ENCODE assay signal across 14 cellular contexts in the genomic region with DNA sequence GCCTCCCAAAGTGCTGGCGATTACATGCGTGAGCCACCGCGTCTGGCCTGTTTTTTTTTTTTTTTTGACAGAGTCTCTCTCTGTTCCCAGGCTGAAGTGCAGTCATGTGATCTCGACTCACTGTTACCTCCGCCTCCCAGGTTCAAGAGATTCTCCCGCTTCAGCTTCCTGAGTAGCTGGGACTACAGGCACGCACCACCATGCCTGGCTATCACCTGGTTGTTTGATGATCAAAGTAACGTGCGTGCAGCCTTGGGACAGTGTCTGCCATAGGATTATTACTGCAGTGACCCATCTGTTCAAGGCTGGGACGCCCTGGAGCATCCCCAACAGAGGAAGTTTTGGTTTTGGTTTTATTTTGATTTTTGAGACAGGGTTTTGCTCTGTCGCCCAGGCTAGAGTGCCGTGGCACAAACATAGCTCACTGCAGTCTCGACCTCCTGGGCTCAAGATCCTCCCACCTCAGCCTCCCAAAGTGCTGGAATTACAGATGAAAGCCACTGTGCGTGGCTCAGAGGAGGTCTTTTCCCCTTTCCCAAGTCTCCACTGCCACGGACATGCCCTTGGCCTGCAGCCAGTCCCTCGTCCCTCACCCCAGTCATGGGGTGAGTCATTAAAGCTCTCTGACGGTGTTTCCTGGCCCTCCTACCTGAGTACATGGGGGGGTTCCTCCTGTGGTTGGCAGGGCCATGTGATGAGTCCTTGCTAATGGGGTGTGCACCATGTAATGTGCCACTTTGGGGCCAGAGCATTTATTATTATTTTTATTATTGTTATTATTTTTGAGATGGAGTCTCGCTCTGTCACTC.
DNase-seq lines count a peak whose midpoint lies in the region; ATAC-seq and TF ChIP-seq lines count a peak whose summit lies in the region.
"Had no signal": no experiment of that assay in that cellular context is flagged by ENCODE, and none has a peak within 500 bp of the region (broad histone marks: within the 10 kb centered on the region; RNA-seq: fewer than 3 reads in every experiment).

No MANE protein-coding gene starts in this region.

- peak; percentile 47 for DNase-seq in Calu3
- peak; percentile 40 for DNase-seq in activated CD4-positive, alpha-beta memory T cell treated with anti-CD3 and anti-CD28 coated beads, Interleukin-2, amount 10 ng/mL, durations not matched to agents 7 days and 5 days
- no peak for DNase-seq in immature natural killer cell
- no peak for DNase-seq in NCI-H1048 (lab: John Stamatoyannopoulos, UW)
- no peak for DNase-seq in NCI-H2107 treated with DMSO at 0.1 percent for 48 hours (lab: John Stamatoyannopoulos, UW; ENCODE audit: unreplicated experiment)
- no peak for DNase-seq in NCI-H1092 treated with DMSO at 0.1 percent for 48 hours (lab: John Stamatoyannopoulos, UW)
- DNase-seq: DMS153, left colon, NCI-H1092, SHP77, stomach had no signal

- no TSS peak for BruUV-seq in Calu3 (replicated peaks; lab: Mats Ljungman, UMichigan)

- H3K4me1 ChIP-seq in KMS-11 (ENCODE audit: low read depth, poor library complexity, severe bottlenecking) = no peaks in the 10 kb centered on the region
- H3K4me1 ChIP-seq: stomach had no signal

- H3K9me3 Mint-ChIP-seq in Calu3 (ENCODE audit: low read depth, unreplicated experiment) = no peaks in the 10 kb centered on the region
- H3K9me3 Mint-ChIP-seq in activated CD4-positive, alpha-beta memory T cell treated with anti-CD3 and anti-CD28 coated beads, Interleukin-2, amount 10 ng/mL, durations not matched to agents 7 days and 5 days = no peaks in the 10 kb centered on the region
- no peaks in the 10 kb centered on the region for H3K9me3 Mint-ChIP-seq in immature natural killer cell

- H3K27me3 Mint-ChIP-seq in Calu3 (ENCODE audit: unreplicated experiment) (no peaks in the 10 kb centered on the region), immature natural killer cell (ENCODE audit: low read depth in 3 of 3) (peaks cover 0 to 5% (median 0%) of the 10 kb centered on the region in 3 donors)
- peaks cover under 1% of the 10 kb centered on the region for H3K27me3 Mint-ChIP-seq in activated CD4-positive, alpha-beta memory T cell treated with anti-CD3 and anti-CD28 coated beads, Interleukin-2, amount 10 ng/mL, durations not matched to agents 7 days and 5 days

- POLR2A ChIA-PET in activated CD4-positive, alpha-beta memory T cell treated with anti-CD3 and anti-CD28 coated beads, Interleukin-2, amount 10 ng/mL, durations not matched to agents 7 days and 5 days (lab: Charles Lee) = interaction anchor here (0.7 to 2.3 kb wide), 5 partner anchors 20 to 65 kb away, joined by 3 to 8 read pairs (median 3); a partner anchor contains a TSS

- H4K20me1 ChIP-seq in KMS-11 (ENCODE audit: insufficient read depth) = no peaks in the 10 kb centered on the region

- peaks cover 75% of the 10 kb centered on the region for H3K27me3 ChIP-seq in KMS-11 (ENCODE audit: insufficient read depth, low read depth)
- H3K27me3 ChIP-seq: stomach had no signal

- H3K36me3 ChIP-seq in KMS-11 (ENCODE audit: insufficient read depth) = no peaks in the 10 kb centered on the region
- H3K36me3 ChIP-seq: stomach had no signal

- H3K4me3 Mint-ChIP-seq in Calu3 (ENCODE audit: low read depth, unreplicated experiment) (peak overlapping the region; percentile 22), immature natural killer cell (peak overlapping the region in 3 of 5 donors; percentile 45 to 62 (median 58))
- peak overlapping the region; percentile 77 for H3K4me3 Mint-ChIP-seq in activated CD4-positive, alpha-beta memory T cell treated with anti-CD3 and anti-CD28 coated beads, Interleukin-2, amount 10 ng/mL, durations not matched to agents 7 days and 5 days

- H3K9ac ChIP-seq in KMS-11 = no peak overlapping the region

- H3K36me3 Mint-ChIP-seq in Calu3 (ENCODE audit: insufficient read depth, unreplicated experiment) (peaks cover 14% of the 10 kb centered on the region), immature natural killer cell (no peaks in the 10 kb centered on the region)
- no peaks in the 10 kb centered on the region for H3K36me3 Mint-ChIP-seq in activated CD4-positive, alpha-beta memory T cell treated with anti-CD3 and anti-CD28 coated beads, Interleukin-2, amount 10 ng/mL, durations not matched to agents 7 days and 5 days (ENCODE audit: low read depth)

- peak overlapping the region; percentile 21; the same call in 1 of the 2 replicates for H3K4me2 ChIP-seq in KMS-11

- H3K27ac ChIP-seq in KMS-11 = no peak overlapping the region
- H3K27ac ChIP-seq: epithelial cell of prostate, stomach had no signal

- no peak for ATAC-seq in HG03432 (IDR thresholded peaks at IDR 0.05; ENCODE audit: unreplicated experiment)
- ATAC-seq: left colon had no signal

- CTCF ChIA-PET in Calu3 (lab: Charles Lee) = interaction anchor here (0.9 kb wide), 1 partner anchor 250 kb away, joined by 3 read pairs; no protein-coding TSS in a partner anchor
- CTCF ChIA-PET in activated CD4-positive, alpha-beta memory T cell treated with anti-CD3 and anti-CD28 coated beads, Interleukin-2, amount 10 ng/mL, durations not matched to agents 7 days and 5 days (lab: Charles Lee) = interaction anchor here (0.7 to 1.9 kb wide), 8 partner anchors 14 to 449 kb away, joined by 3 to 5 read pairs (median 4); no protein-coding TSS in a partner anchor

- no peaks in the 10 kb centered on the region for H3K79me2 ChIP-seq in KMS-11 (ENCODE audit: insufficient read depth, low read depth)

- H3K4me1 Mint-ChIP-seq in Calu3 (ENCODE audit: low read depth, unreplicated experiment) = peaks cover 10% of the 10 kb centered on the region
- peaks cover 16% of the 10 kb centered on the region for H3K4me1 Mint-ChIP-seq in activated CD4-positive, alpha-beta memory T cell treated with anti-CD3 and anti-CD28 coated beads, Interleukin-2, amount 10 ng/mL, durations not matched to agents 7 days and 5 days
- H3K4me1 Mint-ChIP-seq in immature natural killer cell = peaks cover 6 to 8% of the 10 kb centered on the region in 2 donors

- peak overlapping the region; percentile 65 for H3K27ac Mint-ChIP-seq in Calu3 (ENCODE audit: unreplicated experiment)
- H3K27ac Mint-ChIP-seq in activated CD4-positive, alpha-beta memory T cell treated with anti-CD3 and anti-CD28 coated beads, Interleukin-2, amount 10 ng/mL, durations not matched to agents 7 days and 5 days = peak overlapping the region; percentile 78
- H3K27ac Mint-ChIP-seq in immature natural killer cell = peak overlapping the region in 4 of 6 donors; percentile 31 to 63 (median 54)

- TF ChIP-seq CTCF in Calu3 (IDR thresholded peaks at IDR 0.05; ENCODE audit: unreplicated experiment) (no peak), KMS-11 (conservative IDR thresholded peaks at IDR 0.05; ENCODE audit: low read depth, low read length) (no peak)

- no peak overlapping the region for H3K4me3 ChIP-seq in KMS-11 (IDR thresholded peaks at IDR 0.05; ENCODE audit: insufficient read depth, low read depth, low read length)

- intact Hi-C loops in Calu3 (cut with micrococcal nuclease; ENCODE audit: unreplicated experiment) = no loop called here

- H2AFZ ChIP-seq in KMS-11 (ENCODE audit: low read depth) = no peak overlapping the region

Comparison
In these comparisons a context has a peak if more than half of its experiments do, and no peak if none do; other contexts are left out.
1. DNase-seq: peak in Calu3 (single experiment) and activated CD4-positive, alpha-beta memory T cell treated with anti-CD3 and anti-CD28 coated beads, Interleukin-2, amount 10 ng/mL, durations not matched to agents 7 days and 5 days (single experiment); none in immature natural killer cell (0 of 3), NCI-H1048 (single experiment), NCI-H2107 treated with DMSO at 0.1 percent for 48 hours (single experiment) and NCI-H1092 treated with DMSO at 0.1 percent for 48 hours (single experiment).
2. H3K4me3 Mint-ChIP-seq: peak in every context shown above with its lines; median percentile 77 in activated CD4-positive, alpha-beta memory T cell treated with anti-CD3 and anti-CD28 coated beads, Interleukin-2, amount 10 ng/mL, durations not matched to agents 7 days and 5 days; 58 in immature natural killer cell; 22 in Calu3.
3. Peak in every context shown above with its lines, with median percentiles within 50 percentile points of each other: H3K27ac Mint-ChIP-seq.